9 cellular contexts compared by ENCODE assay signal in genomic region chr18:79485788-79486355, GRCh38.
DNase-seq lines count a peak whose midpoint lies in the region; ATAC-seq and TF ChIP-seq lines count a peak whose summit lies in the region.
"Had no signal": no experiment of that assay in that cellular context is flagged by ENCODE, and none has a peak within 500 bp of the region (broad histone marks: within the 10 kb centered on the region; RNA-seq: fewer than 3 reads in every experiment).

No MANE protein-coding gene starts in this region.

- H3K27me3 ChIP-seq in gastrocnemius medialis, result no peaks in the 10 kb centered on the region

- DNase-seq in EL (peak; percentile 89), RWPE1 (ENCODE audit: low spot score) (no peak), glomerular visceral epithelial cell (ENCODE audit: extremely low spot score) (peak; percentile 87), gastrocnemius medialis (no peak), COR-L47 (lab: John Stamatoyannopoulos, UW) (no peak), NCI-H146 (lab: John Stamatoyannopoulos, UW) (no peak)
- no peak for DNase-seq in activated CD4-positive, alpha-beta T cell treated with anti-CD3 and anti-CD28 coated beads for 36 hours

- POLR2A ChIA-PET in RWPE1 (lab: Yijun Ruan, JAX; ENCODE audit: low non-redundant PET), result no interaction called here
- POLR2A ChIA-PET in activated CD4-positive, alpha-beta T cell treated with anti-CD3 and anti-CD28 coated beads for 36 hours (lab: Charles Lee), result no interaction called here

- no peak overlapping the region for H3K27ac Mint-ChIP-seq in activated CD4-positive, alpha-beta T cell treated with anti-CD3 and anti-CD28 coated beads for 36 hours
- H3K27ac Mint-ChIP-seq: activated T-helper 17 cell treated with anti-CD3 and anti-CD28 coated beads, Interleukin-2, amount 50 U/mL, for 72 hours had no signal

- ATAC-seq in gastrocnemius medialis, result peak; percentile 84 to 86
- ATAC-seq in activated CD4-positive, alpha-beta T cell treated with anti-CD3 and anti-CD28 coated beads for 36 hours, result no peak
- ATAC-seq in HG03571 (IDR thresholded peaks at IDR 0.05; ENCODE audit: unreplicated experiment), result no peak
- ATAC-seq: activated T-helper 17 cell treated with anti-CD3 and anti-CD28 coated beads, Interleukin-2, amount 50 U/mL, for 72 hours had no signal

- H3K27me3 Mint-ChIP-seq in activated CD4-positive, alpha-beta T cell treated with anti-CD3 and anti-CD28 coated beads for 36 hours, result no peaks in the 10 kb centered on the region
- H3K27me3 Mint-ChIP-seq: activated T-helper 17 cell treated with anti-CD3 and anti-CD28 coated beads, Interleukin-2, amount 50 U/mL, for 72 hours had no signal

- H3K4me3 Mint-ChIP-seq in activated CD4-positive, alpha-beta T cell treated with anti-CD3 and anti-CD28 coated beads for 36 hours, result no peak overlapping the region
- H3K4me3 Mint-ChIP-seq: activated T-helper 17 cell treated with anti-CD3 and anti-CD28 coated beads, Interleukin-2, amount 50 U/mL, for 72 hours had no signal

- H3K27ac ChIP-seq in RWPE1 (peak overlapping the region; percentile 60), gastrocnemius medialis (peak overlapping the region; percentile 47 to 74 (median 65))

- H3K4me3 ChIP-seq in gastrocnemius medialis, result no peak overlapping the region

- H3K9me3 ChIP-seq in gastrocnemius medialis, result no peaks in the 10 kb centered on the region

- intact Hi-C loops in gastrocnemius medialis (cut with DNase I; ENCODE audit: low total_unique reads), result no loop called here
- intact Hi-C loops in activated CD4-positive, alpha-beta T cell treated with anti-CD3 and anti-CD28 coated beads for 36 hours (cut with DNase I, micrococcal nuclease), result no loop called here

- TF ChIP-seq CTCF in RWPE1 (conservative IDR thresholded peaks at IDR 0.05; ENCODE audit: low read depth) (no peak), gastrocnemius medialis (IDR thresholded peaks at IDR 0.05 in 4 of 5, conservative IDR thresholded peaks at IDR 0.05 in 1 of 5) (no peak)

- in situ Hi-C loops in gastrocnemius medialis (cut with MboI; ENCODE audit: low sequenced_read_pairs in 4 of 4), result no loop called here

- no peak for TF ChIP-seq POLR2A in gastrocnemius medialis (IDR thresholded peaks at IDR 0.05)

- peaks cover 17% of the 10 kb centered on the region for H3K36me3 Mint-ChIP-seq in activated CD4-positive, alpha-beta T cell treated with anti-CD3 and anti-CD28 coated beads for 36 hours (ENCODE audit: low read depth)

- H3K4me1 Mint-ChIP-seq in activated CD4-positive, alpha-beta T cell treated with anti-CD3 and anti-CD28 coated beads for 36 hours, result no peaks in the 10 kb centered on the region
- H3K4me1 Mint-ChIP-seq: activated T-helper 17 cell treated with anti-CD3 and anti-CD28 coated beads, Interleukin-2, amount 50 U/mL, for 72 hours had no signal

- peaks cover 15 to 22% of the 10 kb centered on the region in 2 donors for H3K4me1 ChIP-seq in gastrocnemius medialis

- H3K9me3 Mint-ChIP-seq in activated CD4-positive, alpha-beta T cell treated with anti-CD3 and anti-CD28 coated beads for 36 hours (ENCODE audit: low read depth), result no peaks in the 10 kb centered on the region
- H3K9me3 Mint-ChIP-seq: activated T-helper 17 cell treated with anti-CD3 and anti-CD28 coated beads, Interleukin-2, amount 50 U/mL, for 72 hours had no signal

- H3K36me3 ChIP-seq in gastrocnemius medialis, result peaks cover 0 to 10% of the 10 kb centered on the region in 2 donors

- CTCF ChIA-PET in RWPE1 (lab: Yijun Ruan, JAX), result no interaction called here
- CTCF ChIA-PET in activated CD4-positive, alpha-beta T cell treated with anti-CD3 and anti-CD28 coated beads for 36 hours (lab: Charles Lee), result no interaction called here

Comparison
In these comparisons a context has a peak if more than half of its experiments do, and no peak if none do; other contexts are left out.
1. DNase-seq: peak in EL (single experiment) and glomerular visceral epithelial cell (single experiment); none in RWPE1 (single experiment), gastrocnemius medialis (0 of 2), activated CD4-positive, alpha-beta T cell treated with anti-CD3 and anti-CD28 coated beads for 36 hours (single experiment), COR-L47 (single experiment) and NCI-H146 (single experiment).
2. ATAC-seq: peak in gastrocnemius medialis (2 of 2); none in activated CD4-positive, alpha-beta T cell treated with anti-CD3 and anti-CD28 coated beads for 36 hours (single experiment) and HG03571 (single experiment).